18 cellular contexts compared by ENCODE assay signal in genomic region chr1:234908571-234908970, GRCh38.
A peak's percentile ranks its signal among the peaks of the same experiment; 100 is the strongest.
DNase-seq lines count a peak whose midpoint lies in the region; ATAC-seq, FAIRE-seq and TF ChIP-seq lines count a peak whose summit lies in the region.
"Had no signal": no experiment of that assay in that cellular context is flagged by ENCODE, and none has a peak within 500 bp of the region (broad histone marks: within the 10 kb centered on the region; RNA-seq: fewer than 3 reads in every experiment).

No MANE protein-coding gene starts in this region.

- H3K27ac ChIP-seq in GM23248 (peak overlapping the region; percentile 55), K562 (ENCODE audit: extremely low read depth, low read depth, low read length) (no peak overlapping the region), right lobe of liver (peak overlapping the region; percentile 39 to 82 (median 73)), skeletal muscle tissue (ENCODE audit: low read depth, low read length) (peak overlapping the region; percentile 36)

- H3K36me3 ChIP-seq in GM23248 (ENCODE audit: low read depth) (no peaks in the 10 kb centered on the region), K562 (ENCODE audit: control insufficient read depth, insufficient read depth, low read length) (no peaks in the 10 kb centered on the region), right lobe of liver (no peaks in the 10 kb centered on the region), skeletal muscle tissue (ENCODE audit: control insufficient read depth in 3 of 3, insufficient read depth in 3 of 3, low read length in 3 of 3) (no peaks in the 10 kb centered on the region), MG63 (no peaks in the 10 kb centered on the region)

- no peak for TF ChIP-seq RAD21 in K562 (CRISPR knock-in tag; conservative IDR thresholded peaks at IDR 0.05 in 1 of 2, IDR thresholded peaks at IDR 0.05 in 1 of 2)

- H3K9me1 ChIP-seq in K562 (ENCODE audit: control insufficient read depth, insufficient read depth, low read length) = no peaks in the 10 kb centered on the region

- no peaks in the 10 kb centered on the region for H3K9me2 ChIP-seq in GM23248 (ENCODE audit: insufficient read depth)

- H2AFZ ChIP-seq in GM23248 (0 out of 2 replicates have a peak overlapping the region, but pooled peaks have one; percentile 20), K562 (ENCODE audit: low read depth, low read length) (no peak overlapping the region)

- BruUV-seq in K562 (replicated peaks; lab: Mats Ljungman, UMichigan) = no TSS peak

- TF ChIP-seq POLR2A in K562 (conservative IDR thresholded peaks at IDR 0.05) (no peak), right lobe of liver (IDR thresholded peaks at IDR 0.05) (no peak)

- H3K4me2 ChIP-seq in GM23248 (ENCODE audit: unreplicated experiment) = peak overlapping the region; percentile 77
- H3K4me2 ChIP-seq in K562 (ENCODE audit: insufficient read depth, low read length) = no peak overlapping the region

- in situ Hi-C loops in GM23248 (cut with MboI) (no loop called here), K562 (cut with MboI) (no loop called here)

- peaks cover 11% of the 10 kb centered on the region; the same call in 1 of the 2 replicates for H3F3A ChIP-seq in GM23248 (ENCODE audit: insufficient read depth)

- CTCF ChIA-PET in K562 (lab: Yijun Ruan, JAX; ENCODE audit: low intra/inter-chr PET ratio) = no interaction called here

- H3K9me3 ChIP-seq in GM23248 (ENCODE audit: low read depth) = no peaks in the 10 kb centered on the region
- H3K9me3 ChIP-seq in K562 (replicated peaks; ENCODE audit: control insufficient read depth, insufficient read depth, low read depth, low read length) = no peaks in the 10 kb centered on the region
- no peaks in the 10 kb centered on the region for H3K9me3 ChIP-seq in right lobe of liver
- no peaks in the 10 kb centered on the region for H3K9me3 ChIP-seq in skeletal muscle tissue (ENCODE audit: control insufficient read depth in 3 of 3, low read length in 3 of 3)
- no peaks in the 10 kb centered on the region for H3K9me3 ChIP-seq in MG63

- FAIRE-seq in K562 (lab: Jason Lieb, UNC) = no peak

- POLR2A ChIA-PET in K562 (lab: Yijun Ruan, JAX) = interaction anchor here (0.7 to 1.4 kb wide), 4 partner anchors 10 to 421 kb away, joined by 3 read pairs; no protein-coding TSS in a partner anchor

- H3K79me2 ChIP-seq in GM23248 (ENCODE audit: insufficient read depth) (no peaks in the 10 kb centered on the region), K562 (ENCODE audit: control insufficient read depth, insufficient read depth, low read length) (no peaks in the 10 kb centered on the region)

- H3K4me3 ChIP-seq in GM23248 = 0 out of 2 replicates have a peak overlapping the region, but pooled peaks have one; percentile 4
- no peak overlapping the region for H3K4me3 ChIP-seq in K562
- no peak overlapping the region for H3K4me3 ChIP-seq in right lobe of liver
- no peak overlapping the region for H3K4me3 ChIP-seq in skeletal muscle tissue (ENCODE audit: low read length in 3 of 3)
- H3K4me3 ChIP-seq in MG63 = no peak overlapping the region
- H3K4me3 ChIP-seq: GM12878 had no signal

- peaks cover 13% of the 10 kb centered on the region for H3K4me1 ChIP-seq in GM23248 (ENCODE audit: insufficient read depth)
- H3K4me1 ChIP-seq in K562 (replicated peaks in 1 of 2; ENCODE audit: control insufficient read depth in 2 of 2, insufficient read depth in 2 of 2, low read length in 2 of 2) = no peaks in the 10 kb centered on the region; a peak in 1 of 5 replicates
- peaks cover 0 to 28% (median 12%) of the 10 kb centered on the region in 4 donors for H3K4me1 ChIP-seq in right lobe of liver
- peaks cover 14 to 23% (median 20%) of the 10 kb centered on the region in 3 donors for H3K4me1 ChIP-seq in skeletal muscle tissue (ENCODE audit: control insufficient read depth in 3 of 3, insufficient read depth in 3 of 3, low read length in 3 of 3)

- peak overlapping the region; percentile 48 for H3K9ac ChIP-seq in GM23248
- peak overlapping the region in 1 of 2 experiments; percentile 15; a peak in 2 of 4 replicates for H3K9ac ChIP-seq in K562 (ENCODE audit: insufficient read depth in 1 of 2, low read depth in 2 of 2, low read length in 2 of 2)
- H3K9ac ChIP-seq in skeletal muscle tissue (ENCODE audit: low read depth in 1 of 3, low read length in 3 of 3) = peak overlapping the region in 1 of 3 donors; percentile 0

- DNase-seq in GM23248 (no peak), K562 (ENCODE audit: extremely low read depth in 1 of 4, low spot score in 3 of 4) (no peak), right lobe of liver (no peak), NOMO-1 treated with DMSO at 0.1 percent for 48 hours (lab: John Stamatoyannopoulos, UW; ENCODE audit: unreplicated experiment) (no peak), NCI-H2081 treated with DMSO at 0.1 percent for 48 hours (lab: John Stamatoyannopoulos, UW) (no peak), MG63 (no peak)
- DNase-seq: activated CD4-positive, CD25-positive, alpha-beta regulatory T cell; activated CD8-positive, alpha-beta memory T cell treated with anti-CD3 and anti-CD28 coated beads, Interleukin-2, amount 50 U/mL, for 48 hours; activated naive CD4-positive, alpha-beta T cell treated with anti-CD3 and anti-CD28 coated beads for 36 hours; AML-193; effector CD8-positive, alpha-beta T cell; GOT3; mammary epithelial cell; stimulated activated naive CD4-positive, alpha-beta T cell treated with Interleukin-2 at 50 U/mL for 16 hours; T-helper 2 cell had no signal

- TF ChIP-seq CTCF in K562 (IDR thresholded peaks at IDR 0.05 in 2 of 3, conservative IDR thresholded peaks at IDR 0.05 in 1 of 3; ENCODE audit: insufficient read depth in 2 of 3, low read depth in 1 of 3, low read length in 3 of 3) = no peak
- TF ChIP-seq CTCF in right lobe of liver (IDR thresholded peaks at IDR 0.05) = no peak

- no peaks in the 10 kb centered on the region for H4K20me1 ChIP-seq in GM23248 (ENCODE audit: insufficient read depth)
- H4K20me1 ChIP-seq in K562 (replicated peaks; ENCODE audit: control insufficient read depth, insufficient read depth, low read length) = no peaks in the 10 kb centered on the region

- ATAC-seq in K562 (peak; percentile 42), right lobe of liver (no peak), HG03565 (IDR thresholded peaks at IDR 0.05; ENCODE audit: unreplicated experiment) (no peak)
- ATAC-seq: GM12878 had no signal

- WGBS in GM23248 (ENCODE audit: low coverage in 1 of 2, low lambda C conversion rate in 2 of 2, missing lambda C conversion rate in 2 of 2), 2 experiments = 79 to 86% methylated on average over 9 of the region's 9 CpGs
- WGBS in K562 (ENCODE audit: insufficient coverage, low coverage, missing lambda C conversion rate) = 56% methylated on average over 9 of the region's 9 CpGs
- 100% methylated on average over 1 of the region's 9 CpGs for WGBS in right lobe of liver (ENCODE audit: insufficient coverage, low coverage, low lambda C conversion rate, missing lambda C conversion rate)

- intact Hi-C loops in K562 (cut with micrococcal nuclease) = no loop called here
- intact Hi-C loops in right lobe of liver (cut with DNase I) = no loop called here

- no peaks in the 10 kb centered on the region for H3K27me3 ChIP-seq in GM23248 (replicated peaks; ENCODE audit: insufficient read depth)
- H3K27me3 ChIP-seq in K562 (ENCODE audit: control insufficient read depth in 2 of 2, insufficient read depth in 2 of 2, low read length in 2 of 2) = no peaks in the 10 kb centered on the region
- H3K27me3 ChIP-seq in right lobe of liver = no peaks in the 10 kb centered on the region
- no peaks in the 10 kb centered on the region for H3K27me3 ChIP-seq in skeletal muscle tissue (ENCODE audit: control insufficient read depth in 3 of 3, insufficient read depth in 3 of 3, low read length in 3 of 3)
- no peaks in the 10 kb centered on the region for H3K27me3 ChIP-seq in MG63

- TF ChIP-seq EP300 in K562 (IDR thresholded peaks at IDR 0.05; ENCODE audit: low read length) = no peak

TF ChIP-seq in K562, 482 proteins besides CTCF, POLR2A, EP300 and RAD21:
- TF ChIP-seq DDX20 (tag; IDR thresholded peaks at IDR 0.05; ENCODE audit: low read depth) (no peak), PHB (CRISPR knock-in tag; IDR thresholded peaks at IDR 0.05) (no peak), ZNF444 (CRISPR knock-in tag; IDR thresholded peaks at IDR 0.05) (no peak), MAFF (IDR thresholded peaks at IDR 0.05; ENCODE audit: low read length) (no peak), EZH2 (IDR thresholded peaks at IDR 0.05; ENCODE audit: borderline replicate concordance, low read depth, low read length) (no peak), GTF2F1 (IDR thresholded peaks at IDR 0.05; ENCODE audit: low read depth, low read length) (no peak), SMAD2 (IDR thresholded peaks at IDR 0.05; ENCODE audit: low read depth, low read length) (no peak), ID3 (CRISPR knock-in tag; IDR thresholded peaks at IDR 0.05) (no peak), ID3 (tag; IDR thresholded peaks at IDR 0.05) (no peak), XRCC5 (IDR thresholded peaks at IDR 0.05; ENCODE audit: low read depth, low read length) (no peak), PKNOX1 (IDR thresholded peaks at IDR 0.05) (no peak), CREB1 (IDR thresholded peaks at IDR 0.05) (no peak), CREB1 (CRISPR knock-in tag; IDR thresholded peaks at IDR 0.05) (no peak), CBFB (CRISPR knock-in tag; IDR thresholded peaks at IDR 0.05) (no peak), CBX2 (IDR thresholded peaks at IDR 0.05; ENCODE audit: insufficient read depth, low read length, poor library complexity, severe bottlenecking) (no peak), ZFPM2 (CRISPR knock-in tag; IDR thresholded peaks at IDR 0.05) (no peak), EHMT2 (IDR thresholded peaks at IDR 0.05) (no peak), BRD4 (IDR thresholded peaks at IDR 0.05) (no peak)
